ENCODE assay signal across 17 cellular contexts in genomic region chr16:1346422-1347285, GRCh38. TPM values are rescaled to one million over a fixed set of nuclear protein-coding genes. Genes with fewer than 3 reads are reported as not detected.
DNase-seq lines count a peak whose midpoint lies in the region; TF ChIP-seq lines count a peak whose summit lies in the region.
"Had no signal": no experiment of that assay in that cellular context is flagged by ENCODE, and none has a peak within 500 bp of the region (broad histone marks: within the 10 kb centered on the region; RNA-seq: fewer than 3 reads in every experiment).

No MANE protein-coding gene starts in this region.

- intact Hi-C loops in activated CD4-positive, alpha-beta memory T cell treated with anti-CD3 and anti-CD28 coated beads for 36 hours (cut with micrococcal nuclease) = no loop called here

- peaks cover 7% of the 10 kb centered on the region for H4K20me1 ChIP-seq in osteoblast (ENCODE audit: insufficient read depth, low read length)

- no peaks in the 10 kb centered on the region for H3K9me3 Mint-ChIP-seq in activated CD4-positive, alpha-beta memory T cell treated with anti-CD3 and anti-CD28 coated beads for 36 hours
- H3K9me3 Mint-ChIP-seq: activated CD4-positive, alpha-beta memory T cell treated with anti-CD3 and anti-CD28 coated beads, Interleukin-2, amount 10 ng/mL, durations not matched to agents 7 days and 5 days; stimulated activated effector memory CD8-positive, alpha-beta T cell treated with anti-CD3 and anti-CD28 coated beads, Interleukin-12 subunit alpha, Interleukin-12 subunit beta, amount 100 ng/mL, for 72 hours had no signal

- H3K4me1 ChIP-seq in osteoblast (ENCODE audit: insufficient read depth, low read length) = peaks cover 9% of the 10 kb centered on the region

- H3K27me3 ChIP-seq in brain microvascular endothelial cell (replicated peaks) = no peaks in the 10 kb centered on the region
- H3K27me3 ChIP-seq in osteoblast (ENCODE audit: insufficient read depth, low read length) = peaks cover 5% of the 10 kb centered on the region
- H3K27me3 ChIP-seq: gastrocnemius medialis had no signal

- no peak overlapping the region for H3K4me3 ChIP-seq in NB4 (ENCODE audit: low read depth, low read length)
- no peak overlapping the region for H3K4me3 ChIP-seq in brain microvascular endothelial cell (ENCODE audit: low read depth, low read length)
- no peak overlapping the region for H3K4me3 ChIP-seq in osteoblast (ENCODE audit: insufficient read depth, low read length)
- H3K4me3 ChIP-seq: gastrocnemius medialis, smooth muscle cell, tibial nerve had no signal

- in situ Hi-C loops in brain microvascular endothelial cell (cut with HindIII; ENCODE audit: low pct_ligation_motif_present, low sequenced_read_pairs) = no loop called here

- no peak overlapping the region for H3K4me2 ChIP-seq in osteoblast (ENCODE audit: insufficient read depth, low read length)
- H3K4me2 ChIP-seq: KMS-11, smooth muscle cell had no signal

- no peak for TF ChIP-seq CTCF in NB4 (IDR thresholded peaks at IDR 0.05; ENCODE audit: low read depth, low read length)
- TF ChIP-seq CTCF in brain microvascular endothelial cell (IDR thresholded peaks at IDR 0.05; ENCODE audit: low read depth, low read length, missing control alignments) = peak; percentile 28
- TF ChIP-seq CTCF in osteoblast (IDR thresholded peaks at IDR 0.05; ENCODE audit: extremely low read depth, low read depth, low read length) = peak; percentile 26

- CTCF ChIA-PET in activated CD4-positive, alpha-beta memory T cell treated with anti-CD3 and anti-CD28 coated beads for 36 hours (lab: Charles Lee) = interaction anchor here (0.6 to 1.3 kb wide), 2 partner anchors 17 to 78 kb away, joined by 4 read pairs; no protein-coding TSS in a partner anchor

- DNase-seq in NB4 (ENCODE audit: low read depth) (peak; percentile 16), brain microvascular endothelial cell (no peak), osteoblast (ENCODE audit: insufficient read length, low spot score, missing footprints) (no peak), SK-N-DZ (ENCODE audit: low spot score) (no peak)
- no peak for DNase-seq in stimulated activated CD4-positive, alpha-beta T cell treated with anti-CD3 and anti-CD28 coated beads, Interleukin-1b, Interleukin-23, amount 100 ng/mL, for 48 hours
- no peak for DNase-seq in activated CD4-positive, alpha-beta memory T cell treated with anti-CD3 and anti-CD28 coated beads for 36 hours
- DNase-seq: activated CD4-positive, alpha-beta memory T cell treated with anti-CD3 and anti-CD28 coated beads, Interleukin-2, amount 10 ng/mL, durations not matched to agents 7 days and 5 days; activated T-cell treated with anti-CD3 and anti-CD28 coated beads, Interleukin-2, amount 50 U/mL, for 48 hours; DND-41; gastrocnemius medialis had no signal

- H2AFZ ChIP-seq in osteoblast (ENCODE audit: low read length) = no peak overlapping the region
- H2AFZ ChIP-seq: parathyroid adenoma had no signal

- peaks cover 2% of the 10 kb centered on the region for H3K36me3 Mint-ChIP-seq in activated CD4-positive, alpha-beta memory T cell treated with anti-CD3 and anti-CD28 coated beads for 36 hours

- no peaks in the 10 kb centered on the region for H3K9me3 ChIP-seq in osteoblast (ENCODE audit: low read depth, low read length)
- H3K9me3 ChIP-seq: gastrocnemius medialis, tibial nerve had no signal

- POLR2A ChIA-PET in activated CD4-positive, alpha-beta memory T cell treated with anti-CD3 and anti-CD28 coated beads for 36 hours (lab: Charles Lee) = interaction anchor here (1.3 kb wide), 1 partner anchor 12 kb away, joined by 4 read pairs; no protein-coding TSS in a partner anchor

- H3K27ac Mint-ChIP-seq in activated CD4-positive, alpha-beta memory T cell treated with anti-CD3 and anti-CD28 coated beads for 36 hours = no peak overlapping the region
- H3K27ac Mint-ChIP-seq: activated CD4-positive, alpha-beta memory T cell treated with anti-CD3 and anti-CD28 coated beads, Interleukin-2, amount 10 ng/mL, durations not matched to agents 7 days and 5 days; CD14-positive monocyte; stimulated activated effector memory CD8-positive, alpha-beta T cell treated with anti-CD3 and anti-CD28 coated beads, Interleukin-12 subunit alpha, Interleukin-12 subunit beta, amount 100 ng/mL, for 72 hours had no signal

- peaks cover 18% of the 10 kb centered on the region for H3K79me2 ChIP-seq in osteoblast (ENCODE audit: insufficient read depth, low read length)

- no peaks in the 10 kb centered on the region for H3K27me3 Mint-ChIP-seq in activated CD4-positive, alpha-beta memory T cell treated with anti-CD3 and anti-CD28 coated beads for 36 hours
- H3K27me3 Mint-ChIP-seq: activated CD4-positive, alpha-beta memory T cell treated with anti-CD3 and anti-CD28 coated beads, Interleukin-2, amount 10 ng/mL, durations not matched to agents 7 days and 5 days had no signal

- H3K27ac ChIP-seq in brain microvascular endothelial cell (no peak overlapping the region), osteoblast (ENCODE audit: low read depth, low read length) (no peak overlapping the region)
- H3K27ac ChIP-seq: gastrocnemius medialis, KMS-11, parathyroid adenoma, tibial nerve had no signal

- H3K4me3 Mint-ChIP-seq in activated CD4-positive, alpha-beta memory T cell treated with anti-CD3 and anti-CD28 coated beads for 36 hours = no peak overlapping the region
- H3K4me3 Mint-ChIP-seq: activated CD4-positive, alpha-beta memory T cell treated with anti-CD3 and anti-CD28 coated beads, Interleukin-2, amount 10 ng/mL, durations not matched to agents 7 days and 5 days; CD14-positive monocyte; stimulated activated effector memory CD8-positive, alpha-beta T cell treated with anti-CD3 and anti-CD28 coated beads, Interleukin-12 subunit alpha, Interleukin-12 subunit beta, amount 100 ng/mL, for 72 hours had no signal

- H3K36me3 ChIP-seq in brain microvascular endothelial cell (replicated peaks) (peaks cover 17% of the 10 kb centered on the region), osteoblast (ENCODE audit: insufficient read depth, low read length) (peaks cover 20% of the 10 kb centered on the region)

- peaks cover 28% of the 10 kb centered on the region for H3K4me1 Mint-ChIP-seq in activated CD4-positive, alpha-beta memory T cell treated with anti-CD3 and anti-CD28 coated beads for 36 hours (ENCODE audit: low read depth)

- TF ChIP-seq POLR2A in GM15510 (IDR thresholded peaks at IDR 0.05; ENCODE audit: borderline replicate concordance, extremely low read depth, insufficient read length) (peak; percentile 11), NB4 (IDR thresholded peaks at IDR 0.05; ENCODE audit: extremely low read depth, insufficient read length) (no peak)

RNA-seq across cellular contexts. Expression of gene TSR3, which starts 5.0 kb away (rescaled TPM):
- total RNA-seq in osteoblast = 53.6 and 57.8 TPM in 2 replicates
- 104 and 120 TPM in 2 replicates for polyA plus RNA-seq in SK-N-DZ (2014; cell fraction: cytosol; rRNA removed)
- 72.6 and 86.5 TPM in 2 replicates for polyA plus RNA-seq in SK-N-DZ (2014; cell fraction: nucleus; rRNA removed)
- total RNA-seq in activated CD4-positive, alpha-beta memory T cell treated with anti-CD3 and anti-CD28 coated beads for 36 hours = 10 to 100 TPM; 59.6 to 60.8 TPM

RNA-seq across cellular contexts. Expression of gene GNPTG, which starts 5.1 kb away (rescaled TPM):
- 67.8 and 69.1 TPM in 2 replicates for total RNA-seq in osteoblast
- polyA plus RNA-seq in SK-N-DZ (2014; cell fraction: cytosol; rRNA removed) = 25.5 and 25.8 TPM in 2 replicates
- 105 and 130 TPM in 2 replicates for polyA plus RNA-seq in SK-N-DZ (2014; cell fraction: nucleus; rRNA removed)
- total RNA-seq in activated CD4-positive, alpha-beta memory T cell treated with anti-CD3 and anti-CD28 coated beads for 36 hours = 10 to 100 TPM; 19.0 to 19.1 TPM

RNA-seq across cellular contexts. Expression of gene BAIAP3, which starts 13.2 kb away (rescaled TPM):
- under 0.01 and 0.29 TPM in 2 replicates for total RNA-seq in osteoblast
- 0.51 and 1.2 TPM in 2 replicates for polyA plus RNA-seq in SK-N-DZ (2014; cell fraction: cytosol; rRNA removed)
- 7.5 and 9.9 TPM in 2 replicates for polyA plus RNA-seq in SK-N-DZ (2014; cell fraction: nucleus; rRNA removed)
- under 1 TPM; 0.17 to 0.31 TPM for total RNA-seq in activated CD4-positive, alpha-beta memory T cell treated with anti-CD3 and anti-CD28 coated beads for 36 hours
- polyA plus RNA-seq: CD14-positive monocyte had no signal

RNA-seq across cellular contexts. Expression of gene UBE2I, which starts 37.2 kb away (rescaled TPM):
- 37.1 and 49.2 TPM in 2 replicates for total RNA-seq in osteoblast
- polyA plus RNA-seq in SK-N-DZ (2014; cell fraction: cytosol; rRNA removed) = 102 and 125 TPM in 2 replicates
- polyA plus RNA-seq in SK-N-DZ (2014; cell fraction: nucleus; rRNA removed) = 132 and 304 TPM in 2 replicates
- total RNA-seq in activated CD4-positive, alpha-beta memory T cell treated with anti-CD3 and anti-CD28 coated beads for 36 hours = 100 to 1,000 TPM; 248 to 249 TPM
